31 cellular contexts compared by ENCODE assay signal in the genomic region with DNA sequence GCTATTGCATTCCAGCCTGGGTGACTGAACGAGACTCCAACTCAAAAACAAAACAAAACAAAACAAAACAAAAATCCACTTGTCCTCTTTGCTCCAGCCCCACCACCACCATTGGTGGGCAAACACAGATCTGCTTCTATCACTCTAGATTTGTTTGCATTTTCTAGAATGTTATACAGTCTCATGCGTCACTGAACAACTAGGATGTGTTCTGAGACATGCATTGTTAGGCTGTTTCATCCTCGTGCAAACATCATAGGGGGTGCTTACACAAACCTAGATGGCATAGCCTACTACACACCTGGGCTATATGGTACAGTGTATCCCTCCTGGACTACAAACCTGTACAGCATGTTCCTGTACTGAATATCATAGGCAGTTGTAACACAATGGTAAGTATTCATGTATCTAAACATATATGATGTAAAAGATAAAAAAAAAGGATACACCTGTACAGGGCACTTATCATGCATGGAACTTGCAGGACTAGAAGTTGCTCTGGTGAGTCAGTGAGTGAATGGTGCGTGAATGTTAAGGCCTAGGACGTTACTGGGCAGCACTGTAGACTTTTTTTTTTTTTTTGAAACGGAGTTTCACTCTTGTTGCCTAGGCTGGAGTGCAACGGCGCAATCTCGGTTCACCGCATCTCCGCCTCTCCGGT. TPM values are rescaled to one million over a fixed set of nuclear protein-coding genes. Genes with fewer than 3 reads are reported as not detected.
"Had no signal": no experiment of that assay in that cellular context is flagged by ENCODE, and none has a peak within 500 bp of the region (broad histone marks: within the 10 kb centered on the region; RNA-seq: fewer than 3 reads in every experiment).

No MANE protein-coding gene starts in this region.

- ATAC-seq: activated CD4-positive, alpha-beta T cell treated with anti-CD3 and anti-CD28 coated beads for 36 hours; activated CD8-positive, alpha-beta memory T cell treated with anti-CD3 and anti-CD28 coated beads, Interleukin-2, amount 10 ng/mL, durations not matched to agents 7 days and 5 days; activated CD8-positive, alpha-beta T cell treated with anti-CD3 and anti-CD28 coated beads, Interleukin-2, amount 10 ng/mL, durations not matched to agents 7 days and 5 days; activated naive CD4-positive, alpha-beta T cell treated with anti-CD3 and anti-CD28 coated beads, Interleukin-2, amount 50 U/mL, for 72 hours; activated T-cell treated with anti-CD3 and anti-CD28 coated beads, Interleukin-2, amount 50 U/mL, for 72 hours; effector memory CD8-positive, alpha-beta T cell; foreskin keratinocyte; gastroesophageal sphincter; heart right ventricle; T-helper 17 cell had no signal

- H3K36me3 ChIP-seq: ascending aorta, breast epithelium, cardiac muscle cell, gastroesophageal sphincter, heart right ventricle had no signal

- H3K27me3 ChIP-seq: ascending aorta, breast epithelium, cardiac muscle cell, foreskin keratinocyte, gastroesophageal sphincter had no signal

- DNase-seq: activated CD4-positive, alpha-beta memory T cell treated with anti-CD3 and anti-CD28 coated beads for 36 hours; activated CD4-positive, alpha-beta T cell treated with anti-CD3 and anti-CD28 coated beads for 36 hours; activated CD4-positive, alpha-beta T cell treated with anti-CD3 and anti-CD28 coated beads, Interleukin-2, amount 10 ng/mL, durations not matched to agents 24 days and 14 days; activated CD4-positive, CD25-positive, alpha-beta regulatory T cell; activated CD4-positive, CD25-positive, alpha-beta regulatory T cell treated with anti-CD3 and anti-CD28 coated beads, Interleukin-2, amount 50 U/mL, for 72 hours; activated CD8-positive, alpha-beta memory T cell treated with anti-CD3 and anti-CD28 coated beads, Interleukin-2, amount 10 ng/mL, durations not matched to agents 7 days and 5 days; activated CD8-positive, alpha-beta memory T cell treated with anti-CD3 and anti-CD28 coated beads, Interleukin-2, amount 50 U/mL, for 4 hours; activated CD8-positive, alpha-beta T cell treated with anti-CD3 and anti-CD28 coated beads, Interleukin-2, amount 10 ng/mL, durations not matched to agents 7 days and 5 days; activated gamma-delta T cell; activated naive CD4-positive, alpha-beta T cell; activated naive CD4-positive, alpha-beta T cell treated with anti-CD3 and anti-CD28 coated beads, Interleukin-2, amount 10 ng/mL, durations not matched to agents 7 days and 5 days; activated naive CD8-positive, alpha-beta T cell treated with anti-CD3 and anti-CD28 coated beads, Interleukin-2, amount 10 ng/mL, durations not matched to agents 7 days and 5 days; activated T-cell treated with anti-CD3 and anti-CD28 coated beads for 4 hours; activated T-cell treated with anti-CD3 and anti-CD28 coated beads, Interleukin-2, amount 50 U/mL, for 24 hours; activated T-cell treated with anti-CD3 and anti-CD28 coated beads, Interleukin-2, amount 50 U/mL, for 72 hours; cortex of kidney; dermis blood vessel endothelial cell; effector CD4-positive, alpha-beta T cell; effector memory CD8-positive, alpha-beta T cell; heart right ventricle; T-helper 1 cell; T-helper 17 cell had no signal

- H3K4me1 ChIP-seq: ascending aorta, breast epithelium, foreskin keratinocyte, heart right ventricle had no signal

- H3K27ac ChIP-seq: ascending aorta, breast epithelium, cardiac muscle cell, epithelial cell of prostate, foreskin keratinocyte, gastroesophageal sphincter, heart right ventricle had no signal

- H3K9me3 ChIP-seq: breast epithelium, gastroesophageal sphincter had no signal

- H3K4me3 ChIP-seq: ascending aorta, breast epithelium, cardiac muscle cell, gastroesophageal sphincter, heart right ventricle had no signal

RNA-seq across cellular contexts. Expression of gene BTBD16, which starts 45.3 kb away (rescaled TPM):
- total RNA-seq: activated CD4-positive, alpha-beta memory T cell treated with anti-CD3 and anti-CD28 coated beads for 36 hours; activated CD4-positive, alpha-beta T cell treated with anti-CD3 and anti-CD28 coated beads for 36 hours; activated CD4-positive, alpha-beta T cell treated with anti-CD3 and anti-CD28 coated beads, Interleukin-2, amount 10 ng/mL, durations not matched to agents 24 days and 14 days; activated CD8-positive, alpha-beta memory T cell treated with anti-CD3 and anti-CD28 coated beads for 36 hours; activated CD8-positive, alpha-beta memory T cell treated with anti-CD3 and anti-CD28 coated beads, Interleukin-2, amount 10 ng/mL, durations not matched to agents 7 days and 5 days; activated CD8-positive, alpha-beta T cell treated with anti-CD3 and anti-CD28 coated beads, Interleukin-2, amount 10 ng/mL, durations not matched to agents 7 days and 5 days; activated naive CD4-positive, alpha-beta T cell treated with anti-CD3 and anti-CD28 coated beads, Interleukin-2, amount 50 U/mL, for 72 hours; activated naive CD8-positive, alpha-beta T cell treated with anti-CD3 and anti-CD28 coated beads, Interleukin-2, amount 10 ng/mL, durations not matched to agents 7 days and 5 days; activated T-cell treated with anti-CD3 and anti-CD28 coated beads, Interleukin-2, amount 50 U/mL, for 72 hours; ascending aorta; cerebellum; dermis blood vessel endothelial cell; gastroesophageal sphincter; T-helper 17 cell had no signal
